ENCODE assay signal across 9 cellular contexts in genomic region chr2:237128026-237128703, GRCh38. TPM values are rescaled to one million over a fixed set of nuclear protein-coding genes. Genes with fewer than 3 reads are reported as not detected.
DNase-seq lines count a peak whose midpoint lies in the region; ATAC-seq and TF ChIP-seq lines count a peak whose summit lies in the region.
"Had no signal": no experiment of that assay in that cellular context is flagged by ENCODE, and none has a peak within 500 bp of the region (broad histone marks: within the 10 kb centered on the region; RNA-seq: fewer than 3 reads in every experiment).

No MANE protein-coding gene starts in this region.

- no peak for TF ChIP-seq CTCF in upper lobe of right lung (IDR thresholded peaks at IDR 0.05)

- 20 to 29% methylated on average over 11 of the region's 11 CpGs for WGBS in esophagus, 2 donors

- H3K4me1 ChIP-seq in esophagus (ENCODE audit: control insufficient read depth in 2 of 2, insufficient read depth in 2 of 2, low read length in 1 of 2), result peaks cover 2 to 14% of the 10 kb centered on the region in 2 donors
- peaks cover 11% of the 10 kb centered on the region for H3K4me1 ChIP-seq in upper lobe of right lung

- DNase-seq in H4 (ENCODE audit: low spot score), result peak; percentile 97
- peak; percentile 56 for DNase-seq in SW480 (ENCODE audit: low spot score)
- DNase-seq in nucleus accumbens (lab: John Stamatoyannopoulos, UW), result peak in 38 of 56 donors; percentile 10 to 78 (median 42)
- peak; percentile 90 for DNase-seq in upper lobe of right lung
- DNase-seq in mesenteric fat pad (ENCODE audit: low spot score), result no peak
- DNase-seq in NCI-H146 (lab: John Stamatoyannopoulos, UW), result no peak

- intact Hi-C loops in upper lobe of right lung (cut with DNase I), result no loop called here

- H3K27ac ChIP-seq in esophagus (ENCODE audit: low read depth in 2 of 2, low read length in 1 of 2) (peak overlapping the region; percentile 38 to 59), upper lobe of right lung (no peak overlapping the region)

- peaks cover 0 to 3% of the 10 kb centered on the region in 2 donors for H3K9me3 ChIP-seq in esophagus (ENCODE audit: control insufficient read depth in 2 of 2, insufficient read depth in 1 of 2, low read depth in 1 of 2, low read length in 1 of 2)
- H3K9me3 ChIP-seq in upper lobe of right lung, result no peaks in the 10 kb centered on the region

- H3K27me3 ChIP-seq in esophagus (ENCODE audit: control insufficient read depth in 1 of 2, insufficient read depth in 2 of 2, low read length in 2 of 2) (no peaks in the 10 kb centered on the region), upper lobe of right lung (no peaks in the 10 kb centered on the region)

- H3K4me3 ChIP-seq in esophagus (ENCODE audit: low read depth in 1 of 2, low read length in 2 of 2) (no peak overlapping the region), upper lobe of right lung (no peak overlapping the region)

- peak; percentile 93 for ATAC-seq in upper lobe of right lung
- ATAC-seq in HG03460 (IDR thresholded peaks at IDR 0.05; ENCODE audit: unreplicated experiment), result no peak
- ATAC-seq: naive thymus-derived CD8-positive, alpha-beta T cell had no signal

- no peaks in the 10 kb centered on the region for H3K36me3 ChIP-seq in esophagus (ENCODE audit: control insufficient read depth in 2 of 2, insufficient read depth in 2 of 2, low read length in 1 of 2)
- H3K36me3 ChIP-seq in upper lobe of right lung, result no peaks in the 10 kb centered on the region

RNA-seq across cellular contexts. Expression of gene COPS8, which starts 42.5 kb away (rescaled TPM):
- total RNA-seq in H4 (2014; rRNA removed; shearing (Covaris generic)), result 184 and 217 TPM in 2 replicates
- 10 to 100 TPM; 15.0 to 24.0 TPM for polyA plus RNA-seq in esophagus
- total RNA-seq in upper lobe of right lung (40.9 TPM), mesenteric fat pad (53.7 TPM)

Comparison
In these comparisons a context has a peak if more than half of its experiments do, and no peak if none do; other contexts are left out.
1. DNase-seq: peak in H4 (single experiment), SW480 (single experiment), nucleus accumbens (38 of 56) and upper lobe of right lung (single experiment); none in mesenteric fat pad (single experiment) and NCI-H146 (single experiment).